In the genomic region with DNA sequence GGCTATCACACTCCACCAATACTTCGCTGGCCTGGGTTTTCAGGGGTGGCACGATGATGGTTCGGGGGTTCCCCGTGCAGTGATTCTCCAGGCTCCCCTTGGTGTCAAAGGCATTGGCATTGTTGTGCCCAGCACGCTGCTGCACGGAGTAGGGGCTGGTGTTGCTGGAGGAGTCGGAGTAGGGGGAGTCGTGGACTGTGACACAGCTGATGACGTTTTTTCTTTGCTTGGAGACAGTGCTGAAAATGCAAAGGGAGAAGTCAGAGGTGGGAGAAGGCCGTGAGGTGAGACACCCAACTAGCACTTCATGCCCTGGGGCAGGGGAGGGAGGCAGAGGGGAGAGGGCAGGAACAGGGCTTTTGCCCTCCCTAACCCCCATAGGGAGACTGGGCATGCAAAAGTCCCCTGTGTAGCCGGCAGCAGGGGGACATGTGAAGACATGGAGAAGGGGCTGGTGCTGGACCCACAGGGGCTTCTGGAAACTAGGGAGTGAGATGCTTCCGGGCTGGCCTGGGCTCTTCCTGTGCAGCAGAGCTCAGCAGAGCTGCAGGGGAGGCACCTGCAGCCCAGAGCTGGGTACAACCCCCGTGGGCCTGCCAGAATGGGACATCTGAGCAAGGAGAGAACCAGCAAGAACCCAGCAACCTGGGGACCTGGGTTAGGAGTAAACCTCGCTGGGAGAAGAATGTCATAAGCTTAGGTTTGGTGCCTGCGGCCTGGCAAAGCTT, we compare ENCODE assay signal across 27 cellular contexts.
DNase-seq lines count a peak whose midpoint lies in the region; ATAC-seq lines count a peak whose summit lies in the region.
"Had no signal": no experiment of that assay in that cellular context is flagged by ENCODE, and none has a peak within 500 bp of the region (broad histone marks: within the 10 kb centered on the region; RNA-seq: fewer than 3 reads in every experiment).

No MANE protein-coding gene starts in this region.

- H3K36me3 ChIP-seq in CD4-positive, alpha-beta memory T cell (ENCODE audit: insufficient read depth, low read length) = peaks cover 20% of the 10 kb centered on the region
- H3K36me3 ChIP-seq: ovary had no signal

- no peaks in the 10 kb centered on the region for H3K4me1 ChIP-seq in CD4-positive, alpha-beta memory T cell (ENCODE audit: insufficient read depth, low read length)
- H3K4me1 ChIP-seq: vagina had no signal

- no peaks in the 10 kb centered on the region for H3K27me3 Mint-ChIP-seq in activated CD4-positive, alpha-beta memory T cell treated with anti-CD3 and anti-CD28 coated beads, Interleukin-2, amount 10 ng/mL, durations not matched to agents 7 days and 5 days
- no peaks in the 10 kb centered on the region for H3K27me3 Mint-ChIP-seq in activated CD4-positive, alpha-beta memory T cell treated with anti-CD3 and anti-CD28 coated beads for 36 hours
- H3K27me3 Mint-ChIP-seq in CD4-positive, alpha-beta memory T cell = no peaks in the 10 kb centered on the region
- H3K27me3 Mint-ChIP-seq: activated B cell treated with CpG ODN at 0.5 μM for 24 hours; brain; CD4-positive, CD25-positive, alpha-beta regulatory T cell had no signal

- H3K4me3 Mint-ChIP-seq in activated CD4-positive, alpha-beta memory T cell treated with anti-CD3 and anti-CD28 coated beads, Interleukin-2, amount 10 ng/mL, durations not matched to agents 7 days and 5 days = no peak overlapping the region
- no peak overlapping the region for H3K4me3 Mint-ChIP-seq in activated CD4-positive, alpha-beta memory T cell treated with anti-CD3 and anti-CD28 coated beads for 36 hours
- H3K4me3 Mint-ChIP-seq in CD4-positive, alpha-beta memory T cell = no peak overlapping the region
- H3K4me3 Mint-ChIP-seq: activated B cell treated with CpG ODN at 0.5 μM for 24 hours; brain; CD4-positive, CD25-positive, alpha-beta regulatory T cell had no signal

- no peak overlapping the region for H3K4me3 ChIP-seq in CD4-positive, alpha-beta memory T cell (ENCODE audit: low read length in 2 of 2)
- H3K4me3 ChIP-seq: dorsolateral prefrontal cortex, left lung, ovary, vagina had no signal

- intact Hi-C loops in activated CD4-positive, alpha-beta memory T cell treated with anti-CD3 and anti-CD28 coated beads for 36 hours (cut with micrococcal nuclease) = no loop called here
- intact Hi-C loops in CD4-positive, alpha-beta memory T cell (cut with micrococcal nuclease) = no loop called here
- intact Hi-C loops in sciatic nerve (cut with DNase I) = no loop called here

- no peaks in the 10 kb centered on the region for H3K9me3 ChIP-seq in CD4-positive, alpha-beta memory T cell (ENCODE audit: control insufficient read depth in 1 of 2, low read length in 2 of 2)
- H3K9me3 ChIP-seq: left lung, ovary, vagina had no signal

- no peaks in the 10 kb centered on the region for H3K27me3 ChIP-seq in CD4-positive, alpha-beta memory T cell (ENCODE audit: insufficient read depth, low read length)
- H3K27me3 ChIP-seq: dorsolateral prefrontal cortex, left lung, ovary, vagina had no signal

- H3K4me1 Mint-ChIP-seq in activated CD4-positive, alpha-beta memory T cell treated with anti-CD3 and anti-CD28 coated beads, Interleukin-2, amount 10 ng/mL, durations not matched to agents 7 days and 5 days = no peaks in the 10 kb centered on the region
- no peaks in the 10 kb centered on the region for H3K4me1 Mint-ChIP-seq in activated CD4-positive, alpha-beta memory T cell treated with anti-CD3 and anti-CD28 coated beads for 36 hours (ENCODE audit: low read depth)
- H3K4me1 Mint-ChIP-seq in CD4-positive, alpha-beta memory T cell = no peaks in the 10 kb centered on the region
- H3K4me1 Mint-ChIP-seq: activated B cell treated with CpG ODN at 0.5 μM for 24 hours; CD4-positive, CD25-positive, alpha-beta regulatory T cell had no signal

- no peaks in the 10 kb centered on the region for H3K9me3 Mint-ChIP-seq in activated CD4-positive, alpha-beta memory T cell treated with anti-CD3 and anti-CD28 coated beads, Interleukin-2, amount 10 ng/mL, durations not matched to agents 7 days and 5 days
- no peaks in the 10 kb centered on the region for H3K9me3 Mint-ChIP-seq in activated CD4-positive, alpha-beta memory T cell treated with anti-CD3 and anti-CD28 coated beads for 36 hours
- no peaks in the 10 kb centered on the region for H3K9me3 Mint-ChIP-seq in CD4-positive, alpha-beta memory T cell
- H3K9me3 Mint-ChIP-seq: activated B cell treated with CpG ODN at 0.5 μM for 24 hours; brain; CD4-positive, CD25-positive, alpha-beta regulatory T cell had no signal

- no peak for ATAC-seq in sciatic nerve
- ATAC-seq: left lung, PC-3 had no signal

- H3K36me3 Mint-ChIP-seq in activated CD4-positive, alpha-beta memory T cell treated with anti-CD3 and anti-CD28 coated beads, Interleukin-2, amount 10 ng/mL, durations not matched to agents 7 days and 5 days (ENCODE audit: low read depth) = no peaks in the 10 kb centered on the region
- peaks cover 11% of the 10 kb centered on the region for H3K36me3 Mint-ChIP-seq in activated CD4-positive, alpha-beta memory T cell treated with anti-CD3 and anti-CD28 coated beads for 36 hours
- peaks cover 47 to 60% of the 10 kb centered on the region in 2 donors for H3K36me3 Mint-ChIP-seq in CD4-positive, alpha-beta memory T cell

- no peak overlapping the region for H3K27ac Mint-ChIP-seq in activated CD4-positive, alpha-beta memory T cell treated with anti-CD3 and anti-CD28 coated beads, Interleukin-2, amount 10 ng/mL, durations not matched to agents 7 days and 5 days
- H3K27ac Mint-ChIP-seq in activated CD4-positive, alpha-beta memory T cell treated with anti-CD3 and anti-CD28 coated beads for 36 hours = no peak overlapping the region
- H3K27ac Mint-ChIP-seq in CD4-positive, alpha-beta memory T cell = peak overlapping the region in 4 of 7 donors; percentile 18 to 83 (median 36)
- H3K27ac Mint-ChIP-seq: activated B cell treated with CpG ODN at 0.5 μM for 24 hours; CD4-positive, CD25-positive, alpha-beta regulatory T cell had no signal

- POLR2A ChIA-PET in activated CD4-positive, alpha-beta memory T cell treated with anti-CD3 and anti-CD28 coated beads, Interleukin-2, amount 10 ng/mL, durations not matched to agents 7 days and 5 days (lab: Charles Lee) = no interaction called here
- POLR2A ChIA-PET in activated CD4-positive, alpha-beta memory T cell treated with anti-CD3 and anti-CD28 coated beads for 36 hours (lab: Charles Lee) = no interaction called here
- POLR2A ChIA-PET in CD4-positive, alpha-beta memory T cell (lab: Charles Lee; ENCODE audit: partially characterized antibody) = interaction anchor here (0.5 kb wide), 1 partner anchor 220 kb away, joined by 3 read pairs; no protein-coding TSS in a partner anchor

- H3K27ac ChIP-seq in CD4-positive, alpha-beta memory T cell (ENCODE audit: low read depth, low read length) = no peak overlapping the region
- H3K27ac ChIP-seq: 22Rv1, left lung, ovary, vagina had no signal

- DNase-seq in activated CD4-positive, alpha-beta memory T cell treated with anti-CD3 and anti-CD28 coated beads, Interleukin-2, amount 10 ng/mL, durations not matched to agents 7 days and 5 days = peak; percentile 7
- DNase-seq in activated CD4-positive, alpha-beta memory T cell treated with anti-CD3 and anti-CD28 coated beads for 36 hours = no peak
- no peak for DNase-seq in CD4-positive, alpha-beta memory T cell
- DNase-seq in activated CD8-positive, alpha-beta memory T cell treated with anti-CD3 and anti-CD28 coated beads, Interleukin-2, amount 50 U/mL, for 48 hours = peak; percentile 42
- DNase-seq in sciatic nerve (ENCODE audit: low spot score) = peak; percentile 23
- no peak for DNase-seq in mesenteric fat pad (ENCODE audit: low spot score)
- no peak for DNase-seq in cerebellar nuclear complex (lab: John Stamatoyannopoulos, UW)
- no peak for DNase-seq in NCI-H1105 (lab: John Stamatoyannopoulos, UW)
- DNase-seq: activated B cell treated with CpG ODN at 0.5 μM for 24 hours; activated CD4-positive, alpha-beta T cell treated with anti-CD3 and anti-CD28 coated beads, Interleukin-2, amount 50 U/mL, for 1 hour; CD4-positive, CD25-positive, alpha-beta regulatory T cell; GOT3; left lung; mesendoderm; NCI-H187; NCI-H2171; NCI-H524; NK-92 treated with Interleukin-12 subunit alpha and Interleukin-12 subunit beta, amount 100 ng/mL, for 24 hours; PC-3; Right ventricle myocardium superior; stimulated activated CD4-positive, alpha-beta T cell treated with anti-CD3 and anti-CD28 coated beads, Interleukin-2, amount 100 ng/mL, for 48 hours; T-helper 9 cell had no signal

- CTCF ChIA-PET in activated CD4-positive, alpha-beta memory T cell treated with anti-CD3 and anti-CD28 coated beads, Interleukin-2, amount 10 ng/mL, durations not matched to agents 7 days and 5 days (lab: Charles Lee) = no interaction called here
- CTCF ChIA-PET in activated CD4-positive, alpha-beta memory T cell treated with anti-CD3 and anti-CD28 coated beads for 36 hours (lab: Charles Lee) = interaction anchor here (1.2 kb wide), 1 partner anchor 17 kb away, joined by 4 read pairs; no protein-coding TSS in a partner anchor
- CTCF ChIA-PET in CD4-positive, alpha-beta memory T cell (lab: Charles Lee; ENCODE audit: partially characterized antibody) = interaction anchor here (1.4 kb wide), 1 partner anchor 18 kb away, joined by 4 read pairs; no protein-coding TSS in a partner anchor

Comparison
In these comparisons a context has a peak if more than half of its experiments do, and no peak if none do; other contexts are left out.
1. DNase-seq: peak in activated CD4-positive, alpha-beta memory T cell treated with anti-CD3 and anti-CD28 coated beads, Interleukin-2, amount 10 ng/mL, durations not matched to agents 7 days and 5 days (single experiment), activated CD8-positive, alpha-beta memory T cell treated with anti-CD3 and anti-CD28 coated beads, Interleukin-2, amount 50 U/mL, for 48 hours (single experiment) and sciatic nerve (single experiment); none in activated CD4-positive, alpha-beta memory T cell treated with anti-CD3 and anti-CD28 coated beads for 36 hours (single experiment), CD4-positive, alpha-beta memory T cell (0 of 5), mesenteric fat pad (single experiment), cerebellar nuclear complex (0 of 2) and NCI-H1105 (single experiment).
2. H3K27ac Mint-ChIP-seq: peak in CD4-positive, alpha-beta memory T cell (4 of 7); none in activated CD4-positive, alpha-beta memory T cell treated with anti-CD3 and anti-CD28 coated beads, Interleukin-2, amount 10 ng/mL, durations not matched to agents 7 days and 5 days (single experiment) and activated CD4-positive, alpha-beta memory T cell treated with anti-CD3 and anti-CD28 coated beads for 36 hours (single experiment).